Comparison of ENCODE assay signal across 8 cellular contexts in the genomic region with DNA sequence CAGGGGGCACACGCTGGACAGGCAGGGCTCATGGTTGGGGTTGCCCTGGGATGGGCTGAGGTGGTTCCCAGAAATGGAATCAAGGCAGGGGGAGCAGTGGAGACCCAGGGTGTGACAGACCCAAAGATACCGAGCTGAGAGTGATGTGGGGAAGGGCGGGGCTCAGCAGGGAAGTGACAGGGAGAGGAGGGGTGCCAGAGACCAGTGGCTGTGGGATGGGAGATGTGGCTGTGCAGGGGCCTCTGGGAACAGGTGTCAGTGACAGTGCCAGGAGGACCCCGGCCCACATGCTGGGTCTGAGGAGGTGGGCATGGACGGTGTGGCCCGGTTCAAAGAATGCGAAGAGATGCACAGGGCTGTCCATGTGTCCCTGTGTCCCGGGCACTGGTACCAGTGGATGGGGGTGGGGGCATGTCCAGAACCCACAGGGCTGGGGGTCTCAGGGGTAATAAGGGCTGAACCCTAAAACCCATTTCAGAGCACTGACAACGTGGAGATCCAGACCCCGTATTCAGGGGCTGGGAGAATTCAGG. TPM values are rescaled to one million over a fixed set of nuclear protein-coding genes. Genes with fewer than 3 reads are reported as not detected.
DNase-seq lines count a peak whose midpoint lies in the region; ATAC-seq and TF ChIP-seq lines count a peak whose summit lies in the region.

No MANE protein-coding gene starts in this region.

- H4K20me1 ChIP-seq in neural cell (ENCODE audit: insufficient read depth): no peaks in the 10 kb centered on the region

- H3K4me2 ChIP-seq in neural cell (ENCODE audit: low read length): peak overlapping the region; percentile 73

- no peaks in the 10 kb centered on the region for H3K9me2 ChIP-seq in neural cell (ENCODE audit: insufficient read depth, low read length)

- peaks cover 25% of the 10 kb centered on the region for H3K27me3 ChIP-seq in NT2/D1 (ENCODE audit: insufficient read depth, insufficient read length)
- H3K27me3 ChIP-seq in endocrine pancreas (ENCODE audit: control insufficient read depth, insufficient read depth, low read length): no peaks in the 10 kb centered on the region
- H3K27me3 ChIP-seq in neural cell (ENCODE audit: insufficient read depth, low read depth, low read length): no peaks in the 10 kb centered on the region

- ATAC-seq in HG03175 (IDR thresholded peaks at IDR 0.05; ENCODE audit: unreplicated experiment) (no peak), HG03039 (IDR thresholded peaks at IDR 0.05; ENCODE audit: unreplicated experiment) (no peak), HG02852 (IDR thresholded peaks at IDR 0.05; ENCODE audit: unreplicated experiment) (no peak)

- DNase-seq in NT2/D1 (ENCODE audit: low read depth, low spot score): no peak
- no peak for DNase-seq in cerebellar nuclear complex (lab: John Stamatoyannopoulos, UW)

- TF ChIP-seq EP300 in neural cell (conservative IDR thresholded peaks at IDR 0.05; ENCODE audit: poor library complexity, severe bottlenecking): no peak

- H3K4me3 ChIP-seq in NT2/D1 (ENCODE audit: insufficient read length, low read depth) (peak overlapping the region; percentile 61), endocrine pancreas (ENCODE audit: control insufficient read depth, insufficient read depth, low read length) (peak overlapping the region; percentile 26), neural cell (ENCODE audit: low read length) (peak overlapping the region; percentile 93)

- H2AFZ ChIP-seq in neural cell (ENCODE audit: low read depth, low read length): no peak overlapping the region

- peaks cover 37% of the 10 kb centered on the region for H3K4me1 ChIP-seq in NT2/D1 (ENCODE audit: insufficient read depth, insufficient read length)
- H3K4me1 ChIP-seq in endocrine pancreas (ENCODE audit: control insufficient read depth, insufficient read depth, low read length): no peaks in the 10 kb centered on the region

- TF ChIP-seq RAD21 in neural cell (conservative IDR thresholded peaks at IDR 0.05): no peak

- H3K27ac ChIP-seq in C4-2B (peak overlapping the region; percentile 83), neural cell (ENCODE audit: low read length) (no peak overlapping the region)

- TF ChIP-seq CTCF in C4-2B (conservative IDR thresholded peaks at IDR 0.05): no peak
- no peak for TF ChIP-seq CTCF in neural cell (IDR thresholded peaks at IDR 0.05; ENCODE audit: poor library complexity, severe bottlenecking)

- H3K9me3 ChIP-seq in NT2/D1 (ENCODE audit: insufficient read depth, low read length): no peaks in the 10 kb centered on the region
- no peaks in the 10 kb centered on the region for H3K9me3 ChIP-seq in endocrine pancreas (ENCODE audit: control insufficient read depth, low read length)
- H3K9me3 ChIP-seq in neural cell (ENCODE audit: low read length): no peaks in the 10 kb centered on the region

- peak overlapping the region; percentile 72 for H3K9ac ChIP-seq in NT2/D1 (ENCODE audit: insufficient read length, low read depth)
- H3K9ac ChIP-seq in endocrine pancreas (ENCODE audit: control insufficient read depth, insufficient read depth, low read length): peak overlapping the region; percentile 56
- peak overlapping the region; percentile 83 for H3K9ac ChIP-seq in neural cell (ENCODE audit: low read length)

- peaks cover 9% of the 10 kb centered on the region for H3K79me2 ChIP-seq in neural cell (replicated peaks; ENCODE audit: insufficient read depth, low read length)

- no peaks in the 10 kb centered on the region for H3F3A ChIP-seq in neural cell (ENCODE audit: insufficient read depth, low read length, poor library complexity, severe bottlenecking)

- peaks cover 19% of the 10 kb centered on the region for H3K36me3 ChIP-seq in NT2/D1 (ENCODE audit: insufficient read depth, insufficient read length, low read length)
- H3K36me3 ChIP-seq in endocrine pancreas (ENCODE audit: control insufficient read depth, insufficient read depth, low read length): no peaks in the 10 kb centered on the region
- H3K36me3 ChIP-seq in neural cell (ENCODE audit: insufficient read depth, low read length): no peaks in the 10 kb centered on the region

TF ChIP-seq in neural cell, 6 proteins besides CTCF, POLR2A, EP300 and RAD21:
- TF ChIP-seq MXI1 (conservative IDR thresholded peaks at IDR 0.05; ENCODE audit: poor library complexity, severe bottlenecking) (no peak), SMC3 (conservative IDR thresholded peaks at IDR 0.05; ENCODE audit: poor library complexity) (no peak), EZH2 (IDR thresholded peaks at IDR 0.05; ENCODE audit: borderline replicate concordance, insufficient read depth, low read length, poor library complexity, severe bottlenecking) (no peak), POLR2AphosphoS5 (IDR thresholded peaks at IDR 0.05) (no peak), TAF1 (IDR thresholded peaks at IDR 0.05; ENCODE audit: low read depth) (no peak)
- TF ChIP-seq, protein P1, sequence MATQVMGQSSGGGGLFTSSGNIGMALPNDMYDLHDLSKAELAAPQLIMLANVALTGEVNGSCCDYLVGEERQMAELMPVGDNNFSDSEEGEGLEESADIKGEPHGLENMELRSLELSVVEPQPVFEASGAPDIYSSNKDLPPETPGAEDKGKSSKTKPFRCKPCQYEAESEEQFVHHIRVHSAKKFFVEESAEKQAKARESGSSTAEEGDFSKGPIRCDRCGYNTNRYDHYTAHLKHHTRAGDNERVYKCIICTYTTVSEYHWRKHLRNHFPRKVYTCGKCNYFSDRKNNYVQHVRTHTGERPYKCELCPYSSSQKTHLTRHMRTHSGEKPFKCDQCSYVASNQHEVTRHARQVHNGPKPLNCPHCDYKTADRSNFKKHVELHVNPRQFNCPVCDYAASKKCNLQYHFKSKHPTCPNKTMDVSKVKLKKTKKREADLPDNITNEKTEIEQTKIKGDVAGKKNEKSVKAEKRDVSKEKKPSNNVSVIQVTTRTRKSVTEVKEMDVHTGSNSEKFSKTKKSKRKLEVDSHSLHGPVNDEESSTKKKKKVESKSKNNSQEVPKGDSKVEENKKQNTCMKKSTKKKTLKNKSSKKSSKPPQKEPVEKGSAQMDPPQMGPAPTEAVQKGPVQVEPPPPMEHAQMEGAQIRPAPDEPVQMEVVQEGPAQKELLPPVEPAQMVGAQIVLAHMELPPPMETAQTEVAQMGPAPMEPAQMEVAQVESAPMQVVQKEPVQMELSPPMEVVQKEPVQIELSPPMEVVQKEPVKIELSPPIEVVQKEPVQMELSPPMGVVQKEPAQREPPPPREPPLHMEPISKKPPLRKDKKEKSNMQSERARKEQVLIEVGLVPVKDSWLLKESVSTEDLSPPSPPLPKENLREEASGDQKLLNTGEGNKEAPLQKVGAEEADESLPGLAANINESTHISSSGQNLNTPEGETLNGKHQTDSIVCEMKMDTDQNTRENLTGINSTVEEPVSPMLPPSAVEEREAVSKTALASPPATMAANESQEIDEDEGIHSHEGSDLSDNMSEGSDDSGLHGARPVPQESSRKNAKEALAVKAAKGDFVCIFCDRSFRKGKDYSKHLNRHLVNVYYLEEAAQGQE (IDR thresholded peaks at IDR 0.05; ENCODE audit: borderline replicate concordance): no peak
TF ChIP-seq in neural cell: peak in this region for 0.

RNA-seq across cellular contexts. Expression of gene CABLES2, which starts 1.0 kb away (rescaled TPM):
- 8.3 and 8.6 TPM in 2 replicates for polyA plus RNA-seq in neural cell
- polyA minus RNA-seq in neural cell: 9.5 and 11.1 TPM in 2 replicates

RNA-seq across cellular contexts. Expression of gene RPS21, which starts 19.1 kb away (rescaled TPM):
- polyA plus RNA-seq in neural cell: 1,158 and 1,633 TPM in 2 replicates
- 287 and 358 TPM in 2 replicates for polyA minus RNA-seq in neural cell

RNA-seq across cellular contexts. Expression of gene RBBP8NL, which starts 21.3 kb away (rescaled TPM):
- polyA plus RNA-seq in neural cell: not detected in 2 replicates
- polyA minus RNA-seq in neural cell: not detected in 2 replicates

RNA-seq across cellular contexts. Expression of gene LAMA5, which starts 38.9 kb away (rescaled TPM):
- polyA plus RNA-seq in neural cell: 21.6 and 27.2 TPM in 2 replicates
- 11.9 and 12.9 TPM in 2 replicates for polyA minus RNA-seq in neural cell

Comparison
In these comparisons a context has a peak if more than half of its experiments do, and no peak if none do; other contexts are left out.
1. H3K4me3 ChIP-seq: peak in every context shown above with its lines; median percentile 93 in neural cell; 61 in NT2/D1; 26 in endocrine pancreas.